Comparison of ENCODE assay signal across 8 cellular contexts in genomic region chr16:52068447-52069074, GRCh38.
DNase-seq lines count a peak whose midpoint lies in the region; ATAC-seq and TF ChIP-seq lines count a peak whose summit lies in the region.

No MANE protein-coding gene starts in this region.

- ATAC-seq in naive thymus-derived CD8-positive, alpha-beta T cell: no peak
- no peak for ATAC-seq in activated T-cell treated with anti-CD3 and anti-CD28 coated beads, Interleukin-2, amount 50 U/mL, for 72 hours (replicated peaks in 1 of 2)

- H3K9me3 Mint-ChIP-seq in nephron progenitor cell: peaks cover 18% of the 10 kb centered on the region
- H3K9me3 Mint-ChIP-seq in naive thymus-derived CD8-positive, alpha-beta T cell: peaks cover 0 to 26% (median 7%) of the 10 kb centered on the region in 9 donors
- peaks cover 2 to 3% of the 10 kb centered on the region in 2 donors for H3K9me3 Mint-ChIP-seq in activated T-cell treated with anti-CD3 and anti-CD28 coated beads, Interleukin-2, amount 50 U/mL, for 72 hours

- DNase-seq in GM12865 (ENCODE audit: low read depth): peak; percentile 12
- DNase-seq in NCI-H2196 treated with DMSO at 0.1 percent for 48 hours (lab: John Stamatoyannopoulos, UW; ENCODE audit: unreplicated experiment): peak; percentile 39
- DNase-seq in dorsolateral prefrontal cortex: peak in 7 of 10 donors; percentile 23 to 72 (median 48)
- DNase-seq in nephron progenitor cell: peak; percentile 27
- DNase-seq in activated naive CD4-positive, alpha-beta T cell (lab: John Stamatoyannopoulos, UW): no peak
- no peak for DNase-seq in naive thymus-derived CD8-positive, alpha-beta T cell
- DNase-seq in activated naive CD4-positive, alpha-beta T cell treated with Interleukin-2 at 50 U/mL for 16 hours: no peak
- no peak for DNase-seq in activated T-cell treated with anti-CD3 and anti-CD28 coated beads, Interleukin-2, amount 50 U/mL, for 72 hours

- intact Hi-C loops in dorsolateral prefrontal cortex (cut with DNase I): loop anchor here (1.0 to 10.0 kb wide), 6 partner anchors 86 to 954 kb away; no protein-coding TSS in a partner anchor

- POLR2A ChIA-PET in naive thymus-derived CD8-positive, alpha-beta T cell (lab: Charles Lee): no interaction called here

- no peaks in the 10 kb centered on the region for H3K27me3 ChIP-seq in dorsolateral prefrontal cortex

- no peaks in the 10 kb centered on the region for H3K36me3 Mint-ChIP-seq in nephron progenitor cell (ENCODE audit: low read depth)
- H3K36me3 Mint-ChIP-seq in naive thymus-derived CD8-positive, alpha-beta T cell: no peaks in the 10 kb centered on the region
- peaks cover 0 to 2% of the 10 kb centered on the region in 2 donors for H3K36me3 Mint-ChIP-seq in activated T-cell treated with anti-CD3 and anti-CD28 coated beads, Interleukin-2, amount 50 U/mL, for 72 hours (ENCODE audit: insufficient read depth in 2 of 2)

- peak overlapping the region; percentile 93 for H3K27ac Mint-ChIP-seq in nephron progenitor cell
- H3K27ac Mint-ChIP-seq in naive thymus-derived CD8-positive, alpha-beta T cell: no peak overlapping the region
- no peak overlapping the region for H3K27ac Mint-ChIP-seq in activated T-cell treated with anti-CD3 and anti-CD28 coated beads, Interleukin-2, amount 50 U/mL, for 72 hours

- H3K4me3 ChIP-seq in GM12865 (ENCODE audit: low read depth, low read length): no peak overlapping the region
- peak overlapping the region in 11 of 59 donors; percentile 9 to 40 (median 18) for H3K4me3 ChIP-seq in dorsolateral prefrontal cortex

- TF ChIP-seq CTCF in GM12865 (IDR thresholded peaks at IDR 0.05; ENCODE audit: insufficient read depth, low read depth, low read length, missing control alignments): peak; percentile 12
- peak in 54 of 56 donors; percentile 37 to 79 (median 62) for TF ChIP-seq CTCF in dorsolateral prefrontal cortex (IDR thresholded peaks at IDR 0.05 in 54 of 56, conservative IDR thresholded peaks at IDR 0.05 in 2 of 56; ENCODE audit: low read depth in 1 of 56, partially characterized antibody in 56 of 56)
- TF ChIP-seq CTCF in nephron progenitor cell (IDR thresholded peaks at IDR 0.05): peak; percentile 40

- no peaks in the 10 kb centered on the region for H3K27me3 Mint-ChIP-seq in nephron progenitor cell (ENCODE audit: low read depth, poor library complexity)
- H3K27me3 Mint-ChIP-seq in naive thymus-derived CD8-positive, alpha-beta T cell: peaks cover 0 to 8% (median 6%) of the 10 kb centered on the region in 5 donors
- no peaks in the 10 kb centered on the region for H3K27me3 Mint-ChIP-seq in activated T-cell treated with anti-CD3 and anti-CD28 coated beads, Interleukin-2, amount 50 U/mL, for 72 hours (ENCODE audit: low read depth)

- peaks cover 27% of the 10 kb centered on the region for H3K4me1 Mint-ChIP-seq in nephron progenitor cell
- H3K4me1 Mint-ChIP-seq in naive thymus-derived CD8-positive, alpha-beta T cell: no peaks in the 10 kb centered on the region
- H3K4me1 Mint-ChIP-seq in activated T-cell treated with anti-CD3 and anti-CD28 coated beads, Interleukin-2, amount 50 U/mL, for 72 hours (ENCODE audit: low read depth): no peaks in the 10 kb centered on the region

- H3K4me3 Mint-ChIP-seq in nephron progenitor cell: no peak overlapping the region
- H3K4me3 Mint-ChIP-seq in naive thymus-derived CD8-positive, alpha-beta T cell: no peak overlapping the region
- no peak overlapping the region for H3K4me3 Mint-ChIP-seq in activated T-cell treated with anti-CD3 and anti-CD28 coated beads, Interleukin-2, amount 50 U/mL, for 72 hours

- peak overlapping the region in 56 of 59 donors; percentile 3 to 98 (median 90) for H3K27ac ChIP-seq in dorsolateral prefrontal cortex

Comparison
In these comparisons a context has a peak if more than half of its experiments do, and no peak if none do; other contexts are left out.
1. DNase-seq: peak in GM12865 (single experiment), NCI-H2196 treated with DMSO at 0.1 percent for 48 hours (single experiment), dorsolateral prefrontal cortex (7 of 10) and nephron progenitor cell (single experiment); none in activated naive CD4-positive, alpha-beta T cell (0 of 4), naive thymus-derived CD8-positive, alpha-beta T cell (0 of 10), activated naive CD4-positive, alpha-beta T cell treated with Interleukin-2 at 50 U/mL for 16 hours (single experiment) and activated T-cell treated with anti-CD3 and anti-CD28 coated beads, Interleukin-2, amount 50 U/mL, for 72 hours (0 of 2).
2. CTCF ChIP-seq: peak in every context shown above with its lines; median percentile 62 in dorsolateral prefrontal cortex; 40 in nephron progenitor cell; 12 in GM12865.